8 cellular contexts compared by ENCODE assay signal in the genomic region with DNA sequence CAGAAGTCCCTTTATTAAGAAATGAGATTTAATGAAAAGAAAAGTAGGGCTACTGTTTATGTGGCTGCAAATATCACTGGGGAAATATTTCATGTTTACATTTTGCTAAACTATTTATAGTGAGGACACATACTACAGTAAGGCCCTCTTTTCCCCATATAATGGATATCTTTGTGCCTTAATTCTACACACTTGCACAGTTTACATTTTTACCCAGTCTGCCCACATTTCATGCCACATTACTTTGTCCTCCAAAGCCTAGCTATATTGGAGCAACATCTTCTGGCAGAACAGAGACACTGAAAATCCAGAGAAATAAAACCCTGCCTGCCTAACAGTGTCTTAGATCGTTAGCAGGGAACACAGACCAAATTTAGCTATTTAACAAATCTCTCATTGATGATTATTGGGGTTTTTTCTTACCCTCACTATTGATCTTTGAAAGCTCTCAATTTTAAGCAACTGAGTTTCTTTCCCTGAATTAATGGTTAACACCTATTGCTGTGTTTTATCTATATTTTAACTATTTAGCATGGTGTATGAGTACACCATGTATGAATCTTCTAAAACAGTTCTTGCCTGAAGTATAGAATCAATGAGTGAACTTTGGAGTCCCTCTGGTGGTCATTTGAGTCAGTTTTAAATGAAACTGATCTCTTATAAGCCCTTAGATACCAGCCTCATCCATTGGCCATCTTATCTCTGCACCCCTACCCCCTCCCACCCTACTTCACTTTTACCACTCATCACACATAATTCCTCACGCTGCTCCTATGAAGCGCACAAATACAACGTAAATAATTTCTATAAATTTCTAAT.
DNase-seq lines count a peak whose midpoint lies in the region; ATAC-seq and TF ChIP-seq lines count a peak whose summit lies in the region.

No MANE protein-coding gene starts in this region.

- intact Hi-C loops in MCF 10A (cut with micrococcal nuclease), result loop anchor here (1.0 to 5.0 kb wide), 7 partner anchors 58 to 1574 kb away; no protein-coding TSS in a partner anchor
- intact Hi-C loops in breast epithelium (cut with DNase I; ENCODE audit: low total_unique reads), result no loop called here
- intact Hi-C loops in dorsolateral prefrontal cortex (cut with DNase I), result loop anchor here in 1 of 2 donors (5.0 kb wide), 2 partner anchors 1571 to 1921 kb away; no protein-coding TSS in a partner anchor

- no peaks in the 10 kb centered on the region for H3K27me3 Mint-ChIP-seq in MCF 10A (ENCODE audit: insufficient read depth, unreplicated experiment)
- no peaks in the 10 kb centered on the region for H3K27me3 Mint-ChIP-seq in neural progenitor cell (ENCODE audit: insufficient read depth, low read depth)

- H3K4me3 Mint-ChIP-seq in MCF 10A (ENCODE audit: unreplicated experiment) (no peak overlapping the region), neural progenitor cell (no peak overlapping the region)

- H3K4me1 ChIP-seq in breast epithelium (no peaks in the 10 kb centered on the region), neural progenitor cell (peaks cover 34% of the 10 kb centered on the region)

- no peaks in the 10 kb centered on the region for H4K20me1 ChIP-seq in neural progenitor cell (ENCODE audit: low read depth)

- H3K27ac Mint-ChIP-seq in MCF 10A (ENCODE audit: low read depth, unreplicated experiment) (no peak overlapping the region), neural progenitor cell (peak overlapping the region; percentile 27)

- no peaks in the 10 kb centered on the region for H3K79me2 ChIP-seq in neural progenitor cell (ENCODE audit: low read depth)

- H3K4me1 Mint-ChIP-seq in MCF 10A (ENCODE audit: insufficient read depth, unreplicated experiment) (peaks cover 6% of the 10 kb centered on the region), neural progenitor cell (peaks cover 37% of the 10 kb centered on the region)

- H3K9ac ChIP-seq in neural progenitor cell, result no peak overlapping the region

- POLR2A ChIA-PET in MCF 10A (lab: Yijun Ruan, JAX), result interaction anchor here (1.1 kb wide), 1 partner anchor 18 kb away, joined by 3 read pairs; no protein-coding TSS in a partner anchor

- peak overlapping the region; percentile 38 for H2AFZ ChIP-seq in neural progenitor cell (replicated peaks)

- ATAC-seq in HG02759 (IDR thresholded peaks at IDR 0.05; ENCODE audit: unreplicated experiment), result peak; percentile 84

- H3K27me3 ChIP-seq in breast epithelium, result no peaks in the 10 kb centered on the region
- peaks cover 0 to 8% (median 0%) of the 10 kb centered on the region in 45 donors for H3K27me3 ChIP-seq in dorsolateral prefrontal cortex
- no peaks in the 10 kb centered on the region for H3K27me3 ChIP-seq in neural progenitor cell

- H3K4me2 ChIP-seq in neural progenitor cell, result no peak overlapping the region

- H3K9me3 Mint-ChIP-seq in MCF 10A (ENCODE audit: unreplicated experiment), result no peaks in the 10 kb centered on the region
- H3K9me3 Mint-ChIP-seq in neural progenitor cell, result peaks cover 8% of the 10 kb centered on the region

- DNase-seq in MCF 10A (ENCODE audit: unreplicated experiment) (peak; percentile 47), breast epithelium (ENCODE audit: low spot score in 2 of 2) (no peak), NCI-H2227 (lab: John Stamatoyannopoulos, UW; ENCODE audit: unreplicated experiment) (peak; percentile 18), dorsolateral prefrontal cortex (no peak), neural progenitor cell (ENCODE audit: low spot score) (peak; percentile 68), occipital lobe (lab: John Stamatoyannopoulos, UW) (no peak), dedifferentiated amniotic fluid mesenchymal stem cell (ENCODE audit: extremely low spot score) (no peak)

- no peaks in the 10 kb centered on the region for H3K36me3 ChIP-seq in breast epithelium
- H3K36me3 ChIP-seq in neural progenitor cell, result no peaks in the 10 kb centered on the region

- TF ChIP-seq CTCF in MCF 10A (IDR thresholded peaks at IDR 0.05; ENCODE audit: unreplicated experiment) (peak; percentile 29), breast epithelium (IDR thresholded peaks at IDR 0.05) (no peak), dorsolateral prefrontal cortex (IDR thresholded peaks at IDR 0.05 in 54 of 56, conservative IDR thresholded peaks at IDR 0.05 in 2 of 56; ENCODE audit: low read depth in 1 of 56, partially characterized antibody in 56 of 56) (peak in 55 of 56 donors; percentile 19 to 77 (median 58)), neural progenitor cell (IDR thresholded peaks at IDR 0.05) (peak; percentile 69)

- peaks cover 24% of the 10 kb centered on the region for H3F3A ChIP-seq in neural progenitor cell (ENCODE audit: low read depth)

- H3K9me3 ChIP-seq in breast epithelium (no peaks in the 10 kb centered on the region), neural progenitor cell (ENCODE audit: low read depth) (no peaks in the 10 kb centered on the region)

- H3K4me3 ChIP-seq in breast epithelium, result no peak overlapping the region
- H3K4me3 ChIP-seq in dorsolateral prefrontal cortex, result no peak overlapping the region
- H3K4me3 ChIP-seq in neural progenitor cell, result no peak overlapping the region

- H3K36me3 Mint-ChIP-seq in MCF 10A (ENCODE audit: insufficient read depth, unreplicated experiment), result no peaks in the 10 kb centered on the region
- H3K36me3 Mint-ChIP-seq in neural progenitor cell, result peaks cover 1% of the 10 kb centered on the region

- H3K27ac ChIP-seq in breast epithelium (no peak overlapping the region), dorsolateral prefrontal cortex (no peak overlapping the region), neural progenitor cell (no peak overlapping the region)

- BruUV-seq in MCF 10A (replicated peaks; lab: Mats Ljungman, UMichigan), result no TSS peak

- TF ChIP-seq POLR2A in breast epithelium (IDR thresholded peaks at IDR 0.05), result no peak

- CTCF ChIA-PET in MCF 10A (lab: Yijun Ruan, JAX), result interaction anchor here (0.6 to 3.3 kb wide), 23 partner anchors 9 to 1574 kb away, joined by 3 to 19 read pairs (median 4); no protein-coding TSS in a partner anchor

Comparison
In these comparisons a context has a peak if more than half of its experiments do, and no peak if none do; other contexts are left out.
1. DNase-seq: peak in MCF 10A (single experiment), NCI-H2227 (single experiment) and neural progenitor cell (single experiment); none in breast epithelium (0 of 2), dorsolateral prefrontal cortex (0 of 10), occipital lobe (single experiment) and dedifferentiated amniotic fluid mesenchymal stem cell (single experiment).
2. CTCF ChIP-seq: peak in MCF 10A (single experiment), dorsolateral prefrontal cortex (55 of 56) and neural progenitor cell (single experiment); none in breast epithelium (0 of 3).